In genomic region chr22:44340271-44341239, GRCh38 we compare ENCODE assay signal across 16 cellular contexts.
DNase-seq lines count a peak whose midpoint lies in the region; ATAC-seq lines count a peak whose summit lies in the region.
"Had no signal": no experiment of that assay in that cellular context is flagged by ENCODE, and none has a peak within 500 bp of the region (broad histone marks: within the 10 kb centered on the region; RNA-seq: fewer than 3 reads in every experiment).

No MANE protein-coding gene starts in this region.

- no peaks in the 10 kb centered on the region for H3K36me3 Mint-ChIP-seq in effector memory CD8-positive, alpha-beta T cell (ENCODE audit: insufficient read depth)
- H3K36me3 Mint-ChIP-seq: CD4-positive, alpha-beta memory T cell had no signal

- no peaks in the 10 kb centered on the region for H3K9me3 Mint-ChIP-seq in effector memory CD8-positive, alpha-beta T cell
- H3K9me3 Mint-ChIP-seq: activated T-helper 2 cell treated with anti-CD3 and anti-CD28 coated beads, Interferon-gamma antibody, Interleukin-2, Interleukin-4, amounts not matched to agents 10 μg/mL and 5 μg/mL and 100 μg/mL, durations not matched to agents 14 hours and 24 hours and 36 hours; CD4-positive, alpha-beta memory T cell; dendritic cell treated with granulocyte-macrophage colony-stimulating factor and Interleukin-4, amounts not matched to agents 40 ng/mL and 50 ng/mL, for 4 days had no signal

- H3K27ac Mint-ChIP-seq in effector memory CD8-positive, alpha-beta T cell = no peak overlapping the region
- H3K27ac Mint-ChIP-seq: activated T-helper 2 cell treated with anti-CD3 and anti-CD28 coated beads, Interferon-gamma antibody, Interleukin-2, Interleukin-4, amounts not matched to agents 10 μg/mL and 5 μg/mL and 100 μg/mL, durations not matched to agents 14 hours and 24 hours and 36 hours; CD4-positive, alpha-beta memory T cell; dendritic cell treated with granulocyte-macrophage colony-stimulating factor and Interleukin-4, amounts not matched to agents 40 ng/mL and 50 ng/mL, for 4 days had no signal

- intact Hi-C loops in posterior cingulate gyrus (cut with DNase I) = no loop called here

- H3K4me3 Mint-ChIP-seq in effector memory CD8-positive, alpha-beta T cell = no peak overlapping the region
- H3K4me3 Mint-ChIP-seq: CD4-positive, alpha-beta memory T cell; dendritic cell treated with granulocyte-macrophage colony-stimulating factor and Interleukin-4, amounts not matched to agents 40 ng/mL and 50 ng/mL, for 4 days had no signal

- H3K27me3 Mint-ChIP-seq in effector memory CD8-positive, alpha-beta T cell = peaks cover 7 to 16% of the 10 kb centered on the region in 2 donors
- H3K27me3 Mint-ChIP-seq: CD4-positive, alpha-beta memory T cell had no signal

- ATAC-seq in effector memory CD8-positive, alpha-beta T cell (replicated peaks) = no peak
- no peak for ATAC-seq in activated CD4-positive, CD25-positive, alpha-beta regulatory T cell treated with anti-CD3 and anti-CD28 coated beads, Interleukin-2, amount 50 U/mL, for 24 hours

- DNase-seq in NCI-H510A treated with DMSO at 0.1 percent for 48 hours (lab: John Stamatoyannopoulos, UW) (peak; percentile 19), NCI-H510A (lab: John Stamatoyannopoulos, UW) (no peak), NCI-H2029 treated with DMSO at 0.1 percent for 48 hours (lab: John Stamatoyannopoulos, UW) (peak; percentile 18), RPMI8226 (peak; percentile 84), posterior cingulate gyrus (peak in 9 of 10 donors; percentile 17 to 93 (median 60)), GM03348 (ENCODE audit: low spot score) (no peak)
- no peak for DNase-seq in effector memory CD8-positive, alpha-beta T cell
- DNase-seq: activated CD4-positive, alpha-beta T cell treated with anti-CD3 and anti-CD28 coated beads for 4 hours; CD4-positive, alpha-beta memory T cell; islet precursor cell; Kasumi-1; NCI-H1436 treated with DMSO at 0.1 percent for 48 hours; stimulated activated CD4-positive, alpha-beta T cell treated with anti-CD3 and anti-CD28 coated beads, Interleukin-15, amount 100 ng/mL, for 24 hours had no signal

- H3K4me1 Mint-ChIP-seq in effector memory CD8-positive, alpha-beta T cell (ENCODE audit: low read depth in 2 of 2) = no peaks in the 10 kb centered on the region
- H3K4me1 Mint-ChIP-seq: CD4-positive, alpha-beta memory T cell had no signal

Comparison
In these comparisons a context has a peak if more than half of its experiments do, and no peak if none do; other contexts are left out.
1. DNase-seq: peak in NCI-H510A treated with DMSO at 0.1 percent for 48 hours (single experiment), NCI-H2029 treated with DMSO at 0.1 percent for 48 hours (single experiment), RPMI8226 (single experiment) and posterior cingulate gyrus (9 of 10); none in NCI-H510A (single experiment), effector memory CD8-positive, alpha-beta T cell (0 of 3) and GM03348 (single experiment).